8 cellular contexts compared by ENCODE assay signal in the genomic region with DNA sequence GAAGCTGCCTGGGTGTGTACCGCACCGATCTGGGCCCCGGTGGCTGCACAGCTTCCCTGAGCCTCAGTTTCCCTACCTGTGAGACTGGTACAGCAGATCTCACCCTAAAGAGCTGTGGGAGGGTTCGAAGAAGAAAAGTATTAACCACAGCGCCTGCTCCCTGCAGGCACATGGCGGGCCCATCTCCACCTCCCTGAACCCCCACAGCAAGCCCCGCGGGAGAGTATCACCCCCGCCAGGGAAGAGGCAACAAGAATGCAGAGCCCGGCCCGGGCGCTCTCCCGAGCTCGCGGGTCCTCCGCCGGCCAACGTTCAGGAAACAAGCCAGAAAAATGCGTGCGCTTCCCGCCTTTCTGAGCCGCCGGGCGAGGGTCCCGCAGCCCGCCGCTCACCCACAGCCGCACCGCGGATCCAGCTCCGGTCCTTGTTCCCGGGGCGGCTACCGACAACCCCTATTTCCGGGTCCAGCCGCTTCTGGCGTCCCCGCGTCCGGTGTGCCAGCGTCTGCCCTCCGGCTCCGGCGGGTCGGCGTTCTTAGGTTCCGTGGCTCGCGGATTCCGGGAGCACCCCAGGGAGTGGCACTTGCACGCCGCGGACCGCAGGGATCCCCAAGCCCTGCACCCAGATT. TPM values are rescaled to one million over a fixed set of nuclear protein-coding genes. Genes with fewer than 3 reads are reported as not detected.
A peak's percentile ranks its signal among the peaks of the same experiment; 100 is the strongest.
DNase-seq lines count a peak whose midpoint lies in the region; ATAC-seq and TF ChIP-seq lines count a peak whose summit lies in the region.

A gene with protein sequence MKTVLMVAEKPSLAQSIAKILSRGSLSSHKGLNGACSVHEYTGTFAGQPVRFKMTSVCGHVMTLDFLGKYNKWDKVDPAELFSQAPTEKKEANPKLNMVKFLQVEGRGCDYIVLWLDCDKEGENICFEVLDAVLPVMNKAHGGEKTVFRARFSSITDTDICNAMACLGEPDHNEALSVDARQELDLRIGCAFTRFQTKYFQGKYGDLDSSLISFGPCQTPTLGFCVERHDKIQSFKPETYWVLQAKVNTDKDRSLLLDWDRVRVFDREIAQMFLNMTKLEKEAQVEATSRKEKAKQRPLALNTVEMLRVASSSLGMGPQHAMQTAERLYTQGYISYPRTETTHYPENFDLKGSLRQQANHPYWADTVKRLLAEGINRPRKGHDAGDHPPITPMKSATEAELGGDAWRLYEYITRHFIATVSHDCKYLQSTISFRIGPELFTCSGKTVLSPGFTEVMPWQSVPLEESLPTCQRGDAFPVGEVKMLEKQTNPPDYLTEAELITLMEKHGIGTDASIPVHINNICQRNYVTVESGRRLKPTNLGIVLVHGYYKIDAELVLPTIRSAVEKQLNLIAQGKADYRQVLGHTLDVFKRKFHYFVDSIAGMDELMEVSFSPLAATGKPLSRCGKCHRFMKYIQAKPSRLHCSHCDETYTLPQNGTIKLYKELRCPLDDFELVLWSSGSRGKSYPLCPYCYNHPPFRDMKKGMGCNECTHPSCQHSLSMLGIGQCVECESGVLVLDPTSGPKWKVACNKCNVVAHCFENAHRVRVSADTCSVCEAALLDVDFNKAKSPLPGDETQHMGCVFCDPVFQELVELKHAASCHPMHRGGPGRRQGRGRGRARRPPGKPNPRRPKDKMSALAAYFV (minus strand): TSS at position 450 of the 628 bp plus-strand sequence. CDS start 7,078 bp downstream, outside the sequence.

- no peaks in the 10 kb centered on the region for H3K9me3 ChIP-seq in spleen

- peak in 1 of 3 donors; percentile 22 for TF ChIP-seq POLR2A in spleen (IDR thresholded peaks at IDR 0.05)

- ATAC-seq in HG02642 (IDR thresholded peaks at IDR 0.05; ENCODE audit: poor library complexity, unreplicated experiment) (peak; percentile 81), GM21360 (IDR thresholded peaks at IDR 0.05; ENCODE audit: unreplicated experiment) (no peak)

- peak; percentile 77 for DNase-seq in DMS53 (lab: John Stamatoyannopoulos, UW)
- DNase-seq in NCI-H2227 (lab: John Stamatoyannopoulos, UW; ENCODE audit: unreplicated experiment), result peak; percentile 91
- DNase-seq in activated CD4-positive, CD25-positive, alpha-beta regulatory T cell (lab: John Stamatoyannopoulos, UW), result peak; percentile 60 to 70 (median 66)
- DNase-seq in caudate nucleus (lab: John Stamatoyannopoulos, UW), result peak in 60 of 61 donors; percentile 7 to 88 (median 71)
- DNase-seq in iris pigment epithelial cell (ENCODE audit: low read depth), result peak; percentile 80
- peak; percentile 95 for DNase-seq in spleen

- WGBS in spleen, 5 donors, result 0 to 1% (median 0%) methylated on average over 29 to 54 of the region's 54 CpGs

- H3K4me3 ChIP-seq in spleen, result peak within 1 kb of the TSS; percentile 78 to 98 (median 89)

- intact Hi-C loops in spleen (cut with DNase I; ENCODE audit: low total_unique reads), result no loop called here

- peaks cover 17 to 53% (median 41%) of the 10 kb centered on the region in 6 donors for H3K4me1 ChIP-seq in spleen

- H3K27ac ChIP-seq in caudate nucleus (ENCODE audit: low read depth, low read length), result peak within 1 kb of the TSS; percentile 24
- peak within 1 kb of the TSS; percentile 56 to 90 (median 86) for H3K27ac ChIP-seq in spleen

- H3K36me3 ChIP-seq in spleen, result peaks cover 0 to 18% (median 0%) of the 10 kb centered on the region in 6 donors

- H3K27me3 ChIP-seq in spleen (replicated peaks in 1 of 7), result no peaks in the 10 kb centered on the region

- TF ChIP-seq CTCF in spleen (IDR thresholded peaks at IDR 0.05 in 8 of 11, conservative IDR thresholded peaks at IDR 0.05 in 3 of 11), result no peak

RNA-seq across cellular contexts. Expression of the gene that starts here (rescaled TPM):
- total RNA-seq in spleen, result 10 to 100 TPM; 44.8 to 66.4 (median 55.4) TPM
- 10 to 100 TPM; 12.6 to 23.5 (median 19.5) TPM for polyA plus RNA-seq in spleen
